8 cellular contexts compared by ENCODE assay signal in the genomic region with DNA sequence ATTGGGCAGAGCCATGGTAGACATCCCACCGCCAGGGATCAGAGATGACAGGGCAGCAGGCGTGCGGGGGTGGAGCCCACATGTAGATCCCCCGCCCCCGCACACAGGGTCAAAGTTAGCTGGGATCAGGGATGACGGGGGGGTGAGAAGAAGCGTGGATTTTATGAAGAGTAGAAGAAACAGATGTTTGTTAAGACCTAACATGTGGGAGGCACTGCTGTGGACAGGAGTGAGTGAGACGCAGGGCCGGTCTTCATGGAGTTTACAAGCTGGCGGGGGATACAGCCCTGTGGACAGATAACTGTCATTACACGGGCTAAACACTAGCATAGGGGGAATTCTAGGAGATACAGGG.
DNase-seq lines count a peak whose midpoint lies in the region; ATAC-seq and TF ChIP-seq lines count a peak whose summit lies in the region.

No MANE protein-coding gene starts in this region.

- H3K4me3 ChIP-seq in right lobe of liver, result no peak overlapping the region

- intact Hi-C loops in right lobe of liver (cut with DNase I), result no loop called here

- H3K27me3 Mint-ChIP-seq in stimulated activated naive CD8-positive, alpha-beta T cell treated with anti-CD3 and anti-CD28 coated beads, Interleukin-15, Interleukin-2, amounts not matched to agents 100 ng/mL and 50 ng/mL, for 24 hours, result no peaks in the 10 kb centered on the region

- H3K36me3 ChIP-seq in right lobe of liver, result peaks cover 0 to 11% (median 4%) of the 10 kb centered on the region in 4 donors

- peak overlapping the region; percentile 7 for H3K4me3 Mint-ChIP-seq in stimulated activated naive CD8-positive, alpha-beta T cell treated with anti-CD3 and anti-CD28 coated beads, Interleukin-15, Interleukin-2, amounts not matched to agents 100 ng/mL and 50 ng/mL, for 24 hours

- peak overlapping the region in 2 of 3 donors; percentile 27 to 81 for H3K27ac ChIP-seq in right lobe of liver

- TF ChIP-seq CTCF in right lobe of liver (IDR thresholded peaks at IDR 0.05), result no peak

- WGBS in right lobe of liver (ENCODE audit: insufficient coverage, low coverage, low lambda C conversion rate, missing lambda C conversion rate), result 87% methylated on average over 11 of the region's 11 CpGs

- no peak for DNase-seq in stimulated activated naive CD8-positive, alpha-beta T cell treated with anti-CD3 and anti-CD28 coated beads, Interleukin-15, Interleukin-2, amounts not matched to agents 100 U/mL and 50 U/mL, for 24 hours
- DNase-seq in amniotic epithelial cell (ENCODE audit: low read depth), result peak; percentile 82
- no peak for DNase-seq in right lobe of liver
- no peak for DNase-seq in mucosa of gallbladder (ENCODE audit: low spot score)
- no peak for DNase-seq in NCI-H2107 treated with DMSO at 0.1 percent for 48 hours (lab: John Stamatoyannopoulos, UW; ENCODE audit: unreplicated experiment)

- ATAC-seq in stimulated activated naive CD8-positive, alpha-beta T cell treated with anti-CD3 and anti-CD28 coated beads, Interleukin-15, Interleukin-2, amounts not matched to agents 100 U/mL and 50 U/mL, for 24 hours, result no peak
- ATAC-seq in right lobe of liver (peak in 2 of 4 donors; percentile 12 to 28), HG03097 (IDR thresholded peaks at IDR 0.05; ENCODE audit: low FRiP score, unreplicated experiment) (no peak), GM19467 (IDR thresholded peaks at IDR 0.05; ENCODE audit: unreplicated experiment) (no peak)

- no peaks in the 10 kb centered on the region for H3K27me3 ChIP-seq in right lobe of liver

- peak overlapping the region; percentile 82 for H3K27ac Mint-ChIP-seq in stimulated activated naive CD8-positive, alpha-beta T cell treated with anti-CD3 and anti-CD28 coated beads, Interleukin-15, Interleukin-2, amounts not matched to agents 100 ng/mL and 50 ng/mL, for 24 hours

- peaks cover 84% of the 10 kb centered on the region for H3K36me3 Mint-ChIP-seq in stimulated activated naive CD8-positive, alpha-beta T cell treated with anti-CD3 and anti-CD28 coated beads, Interleukin-15, Interleukin-2, amounts not matched to agents 100 ng/mL and 50 ng/mL, for 24 hours (ENCODE audit: low read depth)

- no peak for TF ChIP-seq POLR2A in right lobe of liver (IDR thresholded peaks at IDR 0.05)

- H3K9me3 Mint-ChIP-seq in stimulated activated naive CD8-positive, alpha-beta T cell treated with anti-CD3 and anti-CD28 coated beads, Interleukin-15, Interleukin-2, amounts not matched to agents 100 ng/mL and 50 ng/mL, for 24 hours, result no peaks in the 10 kb centered on the region

- peaks cover 0 to 68% (median 32%) of the 10 kb centered on the region in 4 donors for H3K4me1 ChIP-seq in right lobe of liver

- H3K9me3 ChIP-seq in right lobe of liver, result no peaks in the 10 kb centered on the region

- peaks cover 54% of the 10 kb centered on the region for H3K4me1 Mint-ChIP-seq in stimulated activated naive CD8-positive, alpha-beta T cell treated with anti-CD3 and anti-CD28 coated beads, Interleukin-15, Interleukin-2, amounts not matched to agents 100 ng/mL and 50 ng/mL, for 24 hours (ENCODE audit: low read depth)
